ENCODE assay signal across 34 cellular contexts in genomic region chrX:31012509-31013025, GRCh38. TPM values are rescaled to one million over a fixed set of nuclear protein-coding genes. Genes with fewer than 3 reads are reported as not detected.
"Had no signal": no experiment of that assay in that cellular context is flagged by ENCODE, and none has a peak within 500 bp of the region (broad histone marks: within the 10 kb centered on the region; RNA-seq: fewer than 3 reads in every experiment).

No MANE protein-coding gene starts in this region.

- H3K27ac ChIP-seq: dorsolateral prefrontal cortex, epithelial cell of prostate, gastroesophageal sphincter, heart left ventricle, hepatocyte, left lung, ovary, psoas muscle, skin epidermis, spleen, testis, tibial artery had no signal

- H3K4me1 Mint-ChIP-seq: natural killer cell; stimulated activated memory B cell treated with anti-CD40 and anti-IgM and Interleukin-4, amounts not matched to agents 10 μg/mL and 1 μg/mL and 100 μg/mL, for 72 hours had no signal

- H3K4me1 ChIP-seq: gastroesophageal sphincter, heart left ventricle, left lung, psoas muscle, spleen, testis, tibial artery had no signal

- H3K27me3 ChIP-seq: gastroesophageal sphincter, hepatocyte, left lung, ovary, testis, tibial artery had no signal

- H3K4me2 ChIP-seq: hepatocyte had no signal

- H3K9me3 ChIP-seq: gastroesophageal sphincter, heart left ventricle, left lung, ovary, psoas muscle, spleen, testis had no signal

- H3K27me3 Mint-ChIP-seq: stimulated activated memory B cell treated with anti-CD40 and anti-IgM and Interleukin-4, amounts not matched to agents 10 μg/mL and 1 μg/mL and 100 μg/mL, for 72 hours; type B pancreatic cell had no signal

- H3K36me3 ChIP-seq: gastroesophageal sphincter, heart left ventricle, left lung, ovary, spleen, tibial artery had no signal

- ATAC-seq: esophagus mucosa; gastroesophageal sphincter; heart left ventricle; left cardiac atrium; left lung; natural killer cell; psoas muscle; right cardiac atrium; stimulated activated memory B cell treated with anti-CD40 and anti-IgM and Interleukin-4, amounts not matched to agents 10 μg/mL and 1 μg/mL and 100 μg/mL, for 72 hours; stimulated activated naive CD8-positive, alpha-beta T cell treated with anti-CD3 and anti-CD28 coated beads, Interleukin-15, Interleukin-2, amounts not matched to agents 100 U/mL and 50 U/mL, for 24 hours had no signal

- H3K27ac Mint-ChIP-seq: natural killer cell; stimulated activated memory B cell treated with anti-CD40 and anti-IgM and Interleukin-4, amounts not matched to agents 10 μg/mL and 1 μg/mL and 100 μg/mL, for 72 hours; type B pancreatic cell had no signal

- H3K4me3 Mint-ChIP-seq: natural killer cell; stimulated activated memory B cell treated with anti-CD40 and anti-IgM and Interleukin-4, amounts not matched to agents 10 μg/mL and 1 μg/mL and 100 μg/mL, for 72 hours; type B pancreatic cell had no signal

- H3K4me3 ChIP-seq: dorsolateral prefrontal cortex, gastroesophageal sphincter, heart left ventricle, hepatocyte, left lung, ovary, psoas muscle, skin epidermis, spleen, testis, tibial artery had no signal

- DNase-seq: dorsolateral prefrontal cortex; effector CD4-positive, alpha-beta T cell; foreskin fibroblast; heart left ventricle; left cardiac atrium; left lung; mammary epithelial cell; natural killer cell; occipital lobe; ovary; posterior cingulate gyrus; psoas muscle; right cardiac atrium; spleen; stimulated activated CD4-positive, alpha-beta T cell treated with anti-CD3 and anti-CD28 coated beads, Interleukin-4, amount 100 ng/mL, for 4 hours; stimulated activated naive CD8-positive, alpha-beta T cell treated with anti-CD3 and anti-CD28 coated beads, Interleukin-15, Interleukin-2, amounts not matched to agents 100 U/mL and 50 U/mL, for 24 hours; substantia nigra; testis; tibial artery had no signal

- H3K36me3 Mint-ChIP-seq: natural killer cell; stimulated activated memory B cell treated with anti-CD40 and anti-IgM and Interleukin-4, amounts not matched to agents 10 μg/mL and 1 μg/mL and 100 μg/mL, for 72 hours; type B pancreatic cell had no signal

- H3K79me2 ChIP-seq: hepatocyte had no signal

RNA-seq across cellular contexts. Expression of gene FTHL17, which starts 59.3 kb away (rescaled TPM):
- total RNA-seq: cerebellum, dorsolateral prefrontal cortex, esophagus mucosa, gastroesophageal sphincter, heart left ventricle, hepatocyte, kidney epithelial cell, left cardiac atrium, left lung, lower leg skin, mammary epithelial cell, mesenteric fat pad, mononuclear cell, natural killer cell, occipital lobe, ovary, psoas muscle, renal cortical epithelial cell, right cardiac atrium, spleen, urinary bladder had no signal
- polyA plus RNA-seq: heart left ventricle, hepatocyte, mammary epithelial cell, neural cell, ovary, psoas muscle, right cardiac atrium, spleen, urinary bladder had no signal
